Comparison of ENCODE assay signal across 27 cellular contexts in genomic region chr2:152120430-152120829, GRCh38.
"Had no signal": no experiment of that assay in that cellular context is flagged by ENCODE, and none has a peak within 500 bp of the region (broad histone marks: within the 10 kb centered on the region; RNA-seq: fewer than 3 reads in every experiment).

No MANE protein-coding gene starts in this region.

- H3K9me3 ChIP-seq: esophagus squamous epithelium, heart right ventricle, lower lobe of right lung, neutrophil, pancreas, right lobe of liver, thoracic aorta, transverse colon, vagina had no signal

- H3K4me3 ChIP-seq: esophagus squamous epithelium, heart right ventricle, lower lobe of right lung, pancreas, right lobe of liver, thoracic aorta, transverse colon, vagina had no signal

- H3K4me3 Mint-ChIP-seq: effector memory CD8-positive, alpha-beta T cell; immature natural killer cell; memory B cell; natural killer cell; neural crest cell; stimulated activated naive B cell treated with anti-CD40 and anti-IgM and Interleukin-4, amounts not matched to agents 10 μg/mL and 1 μg/mL and 100 μg/mL, for 72 hours; stimulated activated naive CD8-positive, alpha-beta T cell treated with anti-CD3 and anti-CD28 coated beads, Interleukin-15, Interleukin-2, amounts not matched to agents 100 ng/mL and 50 ng/mL, for 24 hours had no signal

- H3K36me3 ChIP-seq: pancreas had no signal

- H3K27ac ChIP-seq: esophagus squamous epithelium, heart right ventricle, lower lobe of right lung, neutrophil, pancreas, right lobe of liver, thoracic aorta, transverse colon, vagina had no signal

- H3K27me3 Mint-ChIP-seq: effector memory CD8-positive, alpha-beta T cell; memory B cell; progenitor cell of endocrine pancreas; stimulated activated naive B cell treated with anti-CD40 and anti-IgM and Interleukin-4, amounts not matched to agents 10 μg/mL and 1 μg/mL and 100 μg/mL, for 72 hours; stimulated activated naive CD8-positive, alpha-beta T cell treated with anti-CD3 and anti-CD28 coated beads, Interleukin-15, Interleukin-2, amounts not matched to agents 100 ng/mL and 50 ng/mL, for 24 hours had no signal

- H3K4me1 ChIP-seq: esophagus squamous epithelium, heart right ventricle, lower lobe of right lung, pancreas, right lobe of liver, vagina had no signal

- H3K36me3 Mint-ChIP-seq: natural killer cell had no signal

- ATAC-seq: effector memory CD8-positive, alpha-beta T cell; heart right ventricle; left ventricle myocardium superior; lower lobe of right lung; natural killer cell; pancreas; right lobe of liver; stimulated activated naive B cell treated with anti-CD40 and anti-IgM and Interleukin-4, amounts not matched to agents 10 μg/mL and 1 μg/mL and 100 μg/mL, for 72 hours had no signal

- H3K27ac Mint-ChIP-seq: effector memory CD8-positive, alpha-beta T cell; memory B cell; natural killer cell; progenitor cell of endocrine pancreas; stimulated activated naive B cell treated with anti-CD40 and anti-IgM and Interleukin-4, amounts not matched to agents 10 μg/mL and 1 μg/mL and 100 μg/mL, for 72 hours; stimulated activated naive CD8-positive, alpha-beta T cell treated with anti-CD3 and anti-CD28 coated beads, Interleukin-15, Interleukin-2, amounts not matched to agents 100 ng/mL and 50 ng/mL, for 24 hours had no signal

- H3K9me3 Mint-ChIP-seq: effector memory CD8-positive, alpha-beta T cell; immature natural killer cell; memory B cell; natural killer cell; neural crest cell; stimulated activated naive B cell treated with anti-CD40 and anti-IgM and Interleukin-4, amounts not matched to agents 10 μg/mL and 1 μg/mL and 100 μg/mL, for 72 hours; stimulated activated naive CD8-positive, alpha-beta T cell treated with anti-CD3 and anti-CD28 coated beads, Interleukin-15, Interleukin-2, amounts not matched to agents 100 ng/mL and 50 ng/mL, for 24 hours had no signal

- H3K4me1 Mint-ChIP-seq: natural killer cell, neural crest cell had no signal

- H3K27me3 ChIP-seq: esophagus squamous epithelium, heart right ventricle, neutrophil, pancreas, right lobe of liver, transverse colon, vagina had no signal

- DNase-seq: cortex of kidney; effector memory CD8-positive, alpha-beta T cell; erythroblast; esophagus squamous epithelium; foreskin melanocyte; glutamatergic neuron; heart right ventricle; hypothalamus; immature natural killer cell; islet precursor cell; left ventricle myocardium superior; lower lobe of right lung; natural killer cell; pancreas; right lobe of liver; small intestine; stimulated activated CD4-positive, alpha-beta T cell treated with anti-CD3 and anti-CD28 coated beads, Interleukin-15, amount 100 ng/mL, for 24 hours; stimulated activated CD4-positive, alpha-beta T cell treated with anti-CD3 and anti-CD28 coated beads, Interleukin-2, amount 100 ng/mL, for 48 hours; stimulated activated naive B cell treated with anti-CD40 and anti-IgM and Interleukin-4, amounts not matched to agents 10 μg/mL and 1 μg/mL and 100 μg/mL, for 72 hours; transverse colon had no signal
